In genomic region chr3:14631101-14631497, GRCh38 we compare ENCODE assay signal across 38 cellular contexts. TPM values are rescaled to one million over a fixed set of nuclear protein-coding genes. Genes with fewer than 3 reads are reported as not detected.
"Had no signal": no experiment of that assay in that cellular context is flagged by ENCODE, and none has a peak within 500 bp of the region (broad histone marks: within the 10 kb centered on the region; RNA-seq: fewer than 3 reads in every experiment).

No MANE protein-coding gene starts in this region.

- H3K4me3 ChIP-seq: adrenal gland, breast epithelium, cardiac muscle cell, colonic mucosa, esophagus squamous epithelium, gastroesophageal sphincter, heart right ventricle had no signal

- H3K9me3 Mint-ChIP-seq: activated CD4-positive, alpha-beta memory T cell treated with anti-CD3 and anti-CD28 coated beads, Interleukin-2, amount 10 ng/mL, durations not matched to agents 7 days and 5 days; activated CD4-positive, alpha-beta T cell treated with anti-CD3 and anti-CD28 coated beads, Interleukin-2, amount 10 ng/mL, durations not matched to agents 7 days and 5 days; activated naive CD4-positive, alpha-beta T cell treated with anti-CD3 and anti-CD28 coated beads for 36 hours; activated naive CD4-positive, alpha-beta T cell treated with anti-CD3 and anti-CD28 coated beads, Interleukin-2, amount 50 U/mL, for 24 hours; activated naive CD8-positive, alpha-beta T cell treated with anti-CD3 and anti-CD28 coated beads for 36 hours; activated naive CD8-positive, alpha-beta T cell treated with anti-CD3 and anti-CD28 coated beads, Interleukin-2, amount 50 U/mL, for 24 hours; activated T-helper 1 cell treated with anti-CD3 and anti-CD28 coated beads, Interleukin-12 subunit alpha, Interleukin-12 subunit beta, Interleukin-2, Interleukin-4 antibody, amounts not matched to agents 30 ng/mL and 10 ng/mL and 1 ng/mL, durations not matched to agents 14 hours and 24 hours and 36 hours; activated T-helper 2 cell treated with anti-CD3 and anti-CD28 coated beads, Interferon-gamma antibody, Interleukin-2, Interleukin-4, amounts not matched to agents 10 μg/mL and 5 μg/mL and 100 μg/mL, durations not matched to agents 14 hours and 24 hours and 36 hours had no signal

- H3K9me3 ChIP-seq: adrenal gland, colonic mucosa had no signal

- H3K36me3 Mint-ChIP-seq: activated naive CD4-positive, alpha-beta T cell treated with anti-CD3 and anti-CD28 coated beads, Interleukin-2, amount 50 U/mL, for 24 hours; activated naive CD8-positive, alpha-beta T cell treated with anti-CD3 and anti-CD28 coated beads for 36 hours; brain; WTC11 had no signal

- H3K4me3 Mint-ChIP-seq: activated CD4-positive, alpha-beta memory T cell treated with anti-CD3 and anti-CD28 coated beads, Interleukin-2, amount 10 ng/mL, durations not matched to agents 7 days and 5 days; activated CD4-positive, alpha-beta T cell treated with anti-CD3 and anti-CD28 coated beads, Interleukin-2, amount 10 ng/mL, durations not matched to agents 7 days and 5 days; activated naive CD4-positive, alpha-beta T cell treated with anti-CD3 and anti-CD28 coated beads for 36 hours; activated naive CD4-positive, alpha-beta T cell treated with anti-CD3 and anti-CD28 coated beads, Interleukin-2, amount 50 U/mL, for 24 hours; activated naive CD8-positive, alpha-beta T cell treated with anti-CD3 and anti-CD28 coated beads for 36 hours; activated naive CD8-positive, alpha-beta T cell treated with anti-CD3 and anti-CD28 coated beads, Interleukin-2, amount 50 U/mL, for 24 hours; activated T-helper 1 cell treated with anti-CD3 and anti-CD28 coated beads, Interleukin-12 subunit alpha, Interleukin-12 subunit beta, Interleukin-2, Interleukin-4 antibody, amounts not matched to agents 30 ng/mL and 10 ng/mL and 1 ng/mL, durations not matched to agents 14 hours and 24 hours and 36 hours; brain; WTC11 had no signal

- H3K27ac ChIP-seq: adrenal gland, breast epithelium, cardiac muscle cell, colonic mucosa, epithelial cell of prostate, esophagus squamous epithelium, gastroesophageal sphincter, heart right ventricle had no signal

- DNase-seq: activated CD4-positive, alpha-beta memory T cell treated with anti-CD3 and anti-CD28 coated beads, Interleukin-2, amount 10 ng/mL, durations not matched to agents 7 days and 5 days; activated CD4-positive, alpha-beta T cell treated with anti-CD3 and anti-CD28 coated beads for 1 hour; activated CD4-positive, alpha-beta T cell treated with anti-CD3 and anti-CD28 coated beads for 4 hours; activated CD4-positive, alpha-beta T cell treated with anti-CD3 and anti-CD28 coated beads, Interleukin-2, amount 10 ng/mL, durations not matched to agents 7 days and 5 days; activated CD4-positive, alpha-beta T cell treated with anti-CD3 and anti-CD28 coated beads, Interleukin-2, amount 50 U/mL, for 4 hours; activated effector memory CD4-positive, alpha-beta T cell treated with anti-CD3 and anti-CD28 coated beads, Interleukin-2, amount 50 U/mL, for 16 hours; activated naive CD4-positive, alpha-beta T cell treated with anti-CD3 and anti-CD28 coated beads for 36 hours; activated naive CD8-positive, alpha-beta T cell treated with anti-CD3 and anti-CD28 coated beads for 36 hours; activated naive CD8-positive, alpha-beta T cell treated with anti-CD3 and anti-CD28 coated beads, Interleukin-2, amount 50 U/mL, for 24 hours; activated T-cell treated with anti-CD3 and anti-CD28 coated beads, Interleukin-2, amount 50 U/mL, for 1 hour; activated T-cell treated with anti-CD3 and anti-CD28 coated beads, Interleukin-2, amount 50 U/mL, for 48 hours; adrenal gland; amygdala; aorta; central memory CD4-positive, alpha-beta T cell; cerebellar nuclear complex; colonic mucosa; effector CD8-positive, alpha-beta T cell; esophagus squamous epithelium; foreskin melanocyte; heart right ventricle; T-helper 2 cell had no signal

- H3K27me3 ChIP-seq: colonic mucosa had no signal

- H3K36me3 ChIP-seq: adrenal gland, breast epithelium, cardiac muscle cell, colonic mucosa, esophagus squamous epithelium, gastroesophageal sphincter, heart right ventricle had no signal

- ATAC-seq: activated naive CD8-positive, alpha-beta T cell treated with anti-CD3 and anti-CD28 coated beads, Interleukin-2, amount 50 U/mL, for 24 hours; gastroesophageal sphincter; heart right ventricle; WTC11 had no signal

- H3K4me1 ChIP-seq: adrenal gland, breast epithelium, colonic mucosa, esophagus squamous epithelium, gastroesophageal sphincter, heart right ventricle had no signal

- H3K4me1 Mint-ChIP-seq: activated CD4-positive, alpha-beta memory T cell treated with anti-CD3 and anti-CD28 coated beads, Interleukin-2, amount 10 ng/mL, durations not matched to agents 7 days and 5 days; activated CD4-positive, alpha-beta T cell treated with anti-CD3 and anti-CD28 coated beads, Interleukin-2, amount 10 ng/mL, durations not matched to agents 7 days and 5 days; activated naive CD4-positive, alpha-beta T cell treated with anti-CD3 and anti-CD28 coated beads, Interleukin-2, amount 50 U/mL, for 24 hours; activated naive CD8-positive, alpha-beta T cell treated with anti-CD3 and anti-CD28 coated beads for 36 hours; activated naive CD8-positive, alpha-beta T cell treated with anti-CD3 and anti-CD28 coated beads, Interleukin-2, amount 50 U/mL, for 24 hours had no signal

- H3K27ac Mint-ChIP-seq: activated CD4-positive, alpha-beta memory T cell treated with anti-CD3 and anti-CD28 coated beads, Interleukin-2, amount 10 ng/mL, durations not matched to agents 7 days and 5 days; activated CD4-positive, alpha-beta T cell treated with anti-CD3 and anti-CD28 coated beads, Interleukin-2, amount 10 ng/mL, durations not matched to agents 7 days and 5 days; activated naive CD4-positive, alpha-beta T cell treated with anti-CD3 and anti-CD28 coated beads for 36 hours; activated naive CD4-positive, alpha-beta T cell treated with anti-CD3 and anti-CD28 coated beads, Interleukin-2, amount 50 U/mL, for 24 hours; activated naive CD8-positive, alpha-beta T cell treated with anti-CD3 and anti-CD28 coated beads for 36 hours; activated naive CD8-positive, alpha-beta T cell treated with anti-CD3 and anti-CD28 coated beads, Interleukin-2, amount 50 U/mL, for 24 hours; activated T-helper 1 cell treated with anti-CD3 and anti-CD28 coated beads, Interleukin-12 subunit alpha, Interleukin-12 subunit beta, Interleukin-2, Interleukin-4 antibody, amounts not matched to agents 30 ng/mL and 10 ng/mL and 1 ng/mL, durations not matched to agents 14 hours and 24 hours and 36 hours; activated T-helper 2 cell treated with anti-CD3 and anti-CD28 coated beads, Interferon-gamma antibody, Interleukin-2, Interleukin-4, amounts not matched to agents 10 μg/mL and 5 μg/mL and 100 μg/mL, durations not matched to agents 14 hours and 24 hours and 36 hours had no signal

- FAIRE-seq: endometrium, endothelial cell of umbilical vein had no signal

RNA-seq across cellular contexts. Expression of gene C3orf20, which starts 43.8 kb away (rescaled TPM):
- total RNA-seq: dermis microvascular lymphatic vessel endothelial cell, endothelial cell of umbilical vein, esophagus squamous epithelium, fibroblast of lung, fibroblast of villous mesenchyme, glomerular endothelial cell, WTC11 had no signal
- polyA plus RNA-seq: adrenal gland, aorta, cardiac muscle cell, endothelial cell of umbilical vein, esophagus, fibroblast of lung, heart right ventricle had no signal
